In the genomic region with DNA sequence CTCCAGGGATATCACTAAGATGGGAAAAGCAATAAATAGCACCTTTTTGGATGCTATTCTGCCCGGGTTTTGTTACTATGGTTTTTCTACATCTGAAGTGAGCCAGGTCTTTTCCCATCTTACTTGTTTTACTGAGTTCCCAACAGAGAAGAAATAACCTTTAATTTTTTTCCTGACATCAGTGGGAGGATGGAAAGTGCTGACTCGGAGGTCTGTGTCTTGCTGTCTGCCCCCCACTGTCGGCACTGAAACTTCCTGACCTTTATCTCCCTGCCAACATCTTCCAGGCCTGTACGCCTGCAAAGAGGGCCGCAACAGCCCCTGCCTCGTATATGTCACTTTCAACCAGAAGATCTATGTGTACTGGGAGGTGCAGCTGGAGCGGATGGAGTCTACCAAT, we compare ENCODE assay signal across 40 cellular contexts. TPM values are rescaled to one million over a fixed set of nuclear protein-coding genes. Genes with fewer than 3 reads are reported as not detected.
"Had no signal": no experiment of that assay in that cellular context is flagged by ENCODE, and none has a peak within 500 bp of the region (broad histone marks: within the 10 kb centered on the region; RNA-seq: fewer than 3 reads in every experiment).

No MANE protein-coding gene starts in this region.

- DNase-seq: activated CD4-positive, alpha-beta memory T cell treated with anti-CD3 and anti-CD28 coated beads for 36 hours; activated CD4-positive, alpha-beta T cell treated with anti-CD3 and anti-CD28 coated beads for 36 hours; activated CD4-positive, alpha-beta T cell treated with anti-CD3 and anti-CD28 coated beads, Interleukin-2, amount 10 ng/mL, durations not matched to agents 24 days and 14 days; activated CD4-positive, CD25-positive, alpha-beta regulatory T cell; activated CD4-positive, CD25-positive, alpha-beta regulatory T cell treated with anti-CD3 and anti-CD28 coated beads, Interleukin-2, amount 50 U/mL, for 72 hours; activated CD8-positive, alpha-beta memory T cell treated with anti-CD3 and anti-CD28 coated beads, Interleukin-2, amount 10 ng/mL, durations not matched to agents 7 days and 5 days; activated CD8-positive, alpha-beta memory T cell treated with anti-CD3 and anti-CD28 coated beads, Interleukin-2, amount 50 U/mL, for 4 hours; activated CD8-positive, alpha-beta T cell treated with anti-CD3 and anti-CD28 coated beads, Interleukin-2, amount 10 ng/mL, durations not matched to agents 7 days and 5 days; activated effector memory CD4-positive, alpha-beta T cell treated with anti-CD3 and anti-CD28 coated beads, Interleukin-2, amount 50 U/mL, for 16 hours; activated naive CD4-positive, alpha-beta T cell treated with anti-CD3 and anti-CD28 coated beads for 36 hours; activated naive CD8-positive, alpha-beta T cell treated with anti-CD3 and anti-CD28 coated beads for 36 hours; activated naive CD8-positive, alpha-beta T cell treated with anti-CD3 and anti-CD28 coated beads, Interleukin-2, amount 50 U/mL, for 24 hours; activated T-cell treated with anti-CD3 and anti-CD28 coated beads, Interleukin-2, amount 50 U/mL, for 1 hour; activated T-cell treated with anti-CD3 and anti-CD28 coated beads, Interleukin-2, amount 50 U/mL, for 48 hours; adrenal gland; amygdala; aorta; body of pancreas; caudate nucleus; cortex of kidney; dermis blood vessel endothelial cell; effector CD4-positive, alpha-beta T cell; esophagus squamous epithelium; foreskin melanocyte; T-helper 1 cell; T-helper 17 cell had no signal

- H3K4me3 ChIP-seq: adrenal gland, body of pancreas, esophagus squamous epithelium, gastroesophageal sphincter had no signal

- FAIRE-seq: colon, endometrium, endothelial cell of umbilical vein had no signal

- H3K4me1 ChIP-seq: adrenal gland, body of pancreas, esophagus squamous epithelium, gastroesophageal sphincter had no signal

- H3K9me3 Mint-ChIP-seq: activated CD4-positive, alpha-beta memory T cell treated with anti-CD3 and anti-CD28 coated beads for 36 hours; activated CD4-positive, alpha-beta T cell treated with anti-CD3 and anti-CD28 coated beads, Interleukin-2, amount 10 ng/mL, durations not matched to agents 24 days and 14 days; activated naive CD4-positive, alpha-beta T cell treated with anti-CD3 and anti-CD28 coated beads for 36 hours; activated naive CD4-positive, alpha-beta T cell treated with anti-CD3 and anti-CD28 coated beads, Interleukin-2, amount 50 U/mL, for 24 hours; activated naive CD8-positive, alpha-beta T cell treated with anti-CD3 and anti-CD28 coated beads for 36 hours; activated naive CD8-positive, alpha-beta T cell treated with anti-CD3 and anti-CD28 coated beads, Interleukin-2, amount 50 U/mL, for 24 hours; activated T-helper 1 cell treated with anti-CD3 and anti-CD28 coated beads, Interleukin-12 subunit alpha, Interleukin-12 subunit beta, Interleukin-2, Interleukin-4 antibody, amounts not matched to agents 30 ng/mL and 10 ng/mL and 1 ng/mL, durations not matched to agents 14 hours and 24 hours and 36 hours; activated T-helper 2 cell treated with anti-CD3 and anti-CD28 coated beads, Interferon-gamma antibody, Interleukin-2, Interleukin-4, amounts not matched to agents 10 μg/mL and 5 μg/mL and 100 μg/mL, durations not matched to agents 14 hours and 24 hours and 36 hours had no signal

- H3K4me3 Mint-ChIP-seq: activated CD4-positive, alpha-beta memory T cell treated with anti-CD3 and anti-CD28 coated beads for 36 hours; activated CD4-positive, alpha-beta T cell treated with anti-CD3 and anti-CD28 coated beads for 36 hours; activated CD4-positive, alpha-beta T cell treated with anti-CD3 and anti-CD28 coated beads, Interleukin-2, amount 10 ng/mL, durations not matched to agents 24 days and 14 days; activated CD8-positive, alpha-beta memory T cell treated with anti-CD3 and anti-CD28 coated beads, Interleukin-2, amount 10 ng/mL, durations not matched to agents 7 days and 5 days; activated CD8-positive, alpha-beta T cell treated with anti-CD3 and anti-CD28 coated beads, Interleukin-2, amount 10 ng/mL, durations not matched to agents 7 days and 5 days; activated naive CD4-positive, alpha-beta T cell treated with anti-CD3 and anti-CD28 coated beads for 36 hours; activated naive CD4-positive, alpha-beta T cell treated with anti-CD3 and anti-CD28 coated beads, Interleukin-2, amount 50 U/mL, for 24 hours; activated naive CD8-positive, alpha-beta T cell treated with anti-CD3 and anti-CD28 coated beads for 36 hours; activated naive CD8-positive, alpha-beta T cell treated with anti-CD3 and anti-CD28 coated beads, Interleukin-2, amount 50 U/mL, for 24 hours; activated T-helper 1 cell treated with anti-CD3 and anti-CD28 coated beads, Interleukin-12 subunit alpha, Interleukin-12 subunit beta, Interleukin-2, Interleukin-4 antibody, amounts not matched to agents 30 ng/mL and 10 ng/mL and 1 ng/mL, durations not matched to agents 14 hours and 24 hours and 36 hours; T-helper 17 cell had no signal

- H3K27me3 ChIP-seq: adrenal gland, body of pancreas, esophagus squamous epithelium, gastroesophageal sphincter had no signal

- H3K27ac ChIP-seq: adrenal gland, body of pancreas, epithelial cell of prostate, esophagus squamous epithelium, gastroesophageal sphincter had no signal

- H3K9me3 ChIP-seq: adrenal gland, body of pancreas, esophagus squamous epithelium, gastroesophageal sphincter had no signal

- H3K27me3 Mint-ChIP-seq: activated CD4-positive, alpha-beta memory T cell treated with anti-CD3 and anti-CD28 coated beads for 36 hours; activated CD4-positive, alpha-beta T cell treated with anti-CD3 and anti-CD28 coated beads for 36 hours; activated CD4-positive, alpha-beta T cell treated with anti-CD3 and anti-CD28 coated beads, Interleukin-2, amount 10 ng/mL, durations not matched to agents 24 days and 14 days; activated CD8-positive, alpha-beta memory T cell treated with anti-CD3 and anti-CD28 coated beads, Interleukin-2, amount 10 ng/mL, durations not matched to agents 7 days and 5 days; activated naive CD4-positive, alpha-beta T cell treated with anti-CD3 and anti-CD28 coated beads, Interleukin-2, amount 50 U/mL, for 24 hours; activated naive CD8-positive, alpha-beta T cell treated with anti-CD3 and anti-CD28 coated beads for 36 hours; activated naive CD8-positive, alpha-beta T cell treated with anti-CD3 and anti-CD28 coated beads, Interleukin-2, amount 50 U/mL, for 24 hours; T-helper 17 cell had no signal

- H3K27ac Mint-ChIP-seq: activated CD4-positive, alpha-beta memory T cell treated with anti-CD3 and anti-CD28 coated beads for 36 hours; activated CD4-positive, alpha-beta T cell treated with anti-CD3 and anti-CD28 coated beads for 36 hours; activated CD4-positive, alpha-beta T cell treated with anti-CD3 and anti-CD28 coated beads, Interleukin-2, amount 10 ng/mL, durations not matched to agents 24 days and 14 days; activated CD8-positive, alpha-beta memory T cell treated with anti-CD3 and anti-CD28 coated beads, Interleukin-2, amount 10 ng/mL, durations not matched to agents 7 days and 5 days; activated naive CD4-positive, alpha-beta T cell treated with anti-CD3 and anti-CD28 coated beads for 36 hours; activated naive CD8-positive, alpha-beta T cell treated with anti-CD3 and anti-CD28 coated beads for 36 hours; activated naive CD8-positive, alpha-beta T cell treated with anti-CD3 and anti-CD28 coated beads, Interleukin-2, amount 50 U/mL, for 24 hours; activated T-helper 1 cell treated with anti-CD3 and anti-CD28 coated beads, Interleukin-12 subunit alpha, Interleukin-12 subunit beta, Interleukin-2, Interleukin-4 antibody, amounts not matched to agents 30 ng/mL and 10 ng/mL and 1 ng/mL, durations not matched to agents 14 hours and 24 hours and 36 hours; activated T-helper 2 cell treated with anti-CD3 and anti-CD28 coated beads, Interferon-gamma antibody, Interleukin-2, Interleukin-4, amounts not matched to agents 10 μg/mL and 5 μg/mL and 100 μg/mL, durations not matched to agents 14 hours and 24 hours and 36 hours; T-helper 17 cell had no signal

- ATAC-seq: activated CD4-positive, alpha-beta T cell treated with anti-CD3 and anti-CD28 coated beads for 36 hours; activated CD8-positive, alpha-beta memory T cell treated with anti-CD3 and anti-CD28 coated beads, Interleukin-2, amount 10 ng/mL, durations not matched to agents 7 days and 5 days; activated CD8-positive, alpha-beta T cell treated with anti-CD3 and anti-CD28 coated beads, Interleukin-2, amount 10 ng/mL, durations not matched to agents 7 days and 5 days; activated naive CD8-positive, alpha-beta T cell treated with anti-CD3 and anti-CD28 coated beads, Interleukin-2, amount 50 U/mL, for 24 hours; body of pancreas; gastroesophageal sphincter; T-helper 17 cell had no signal

- H3K4me1 Mint-ChIP-seq: activated CD4-positive, alpha-beta T cell treated with anti-CD3 and anti-CD28 coated beads for 36 hours; activated CD4-positive, alpha-beta T cell treated with anti-CD3 and anti-CD28 coated beads, Interleukin-2, amount 10 ng/mL, durations not matched to agents 24 days and 14 days; activated CD8-positive, alpha-beta memory T cell treated with anti-CD3 and anti-CD28 coated beads, Interleukin-2, amount 10 ng/mL, durations not matched to agents 7 days and 5 days; activated naive CD4-positive, alpha-beta T cell treated with anti-CD3 and anti-CD28 coated beads, Interleukin-2, amount 50 U/mL, for 24 hours had no signal

RNA-seq across cellular contexts. Expression of gene NRIP2, which starts 11.4 kb away (rescaled TPM):
- total RNA-seq: activated CD4-positive, alpha-beta memory T cell treated with anti-CD3 and anti-CD28 coated beads for 36 hours; activated CD4-positive, alpha-beta T cell treated with anti-CD3 and anti-CD28 coated beads for 36 hours; activated CD4-positive, alpha-beta T cell treated with anti-CD3 and anti-CD28 coated beads, Interleukin-2, amount 10 ng/mL, durations not matched to agents 24 days and 14 days; activated CD8-positive, alpha-beta memory T cell treated with anti-CD3 and anti-CD28 coated beads for 36 hours; activated CD8-positive, alpha-beta memory T cell treated with anti-CD3 and anti-CD28 coated beads, Interleukin-2, amount 10 ng/mL, durations not matched to agents 7 days and 5 days; activated CD8-positive, alpha-beta T cell treated with anti-CD3 and anti-CD28 coated beads, Interleukin-2, amount 10 ng/mL, durations not matched to agents 7 days and 5 days; activated naive CD4-positive, alpha-beta T cell treated with anti-CD3 and anti-CD28 coated beads for 36 hours; activated naive CD8-positive, alpha-beta T cell treated with anti-CD3 and anti-CD28 coated beads for 36 hours; activated T-helper 1 cell treated with anti-CD3 and anti-CD28 coated beads, Interleukin-12 subunit alpha, Interleukin-12 subunit beta, Interleukin-2, Interleukin-4 antibody, amounts not matched to agents 30 ng/mL and 10 ng/mL and 1 ng/mL, durations not matched to agents 14 hours and 24 hours and 36 hours; activated T-helper 2 cell treated with anti-CD3 and anti-CD28 coated beads, Interferon-gamma antibody, Interleukin-2, Interleukin-4, amounts not matched to agents 10 μg/mL and 5 μg/mL and 100 μg/mL, durations not matched to agents 14 hours and 24 hours and 36 hours; dermis blood vessel endothelial cell; endothelial cell of umbilical vein; glomerular endothelial cell; T-helper 17 cell had no signal
- polyA plus RNA-seq: endothelial cell of umbilical vein had no signal

RNA-seq across cellular contexts. Expression of gene TEX52, which starts 33.4 kb away (rescaled TPM):
- total RNA-seq: activated CD4-positive, alpha-beta T cell treated with anti-CD3 and anti-CD28 coated beads, Interleukin-2, amount 10 ng/mL, durations not matched to agents 24 days and 14 days; activated CD8-positive, alpha-beta memory T cell treated with anti-CD3 and anti-CD28 coated beads for 36 hours; activated naive CD4-positive, alpha-beta T cell treated with anti-CD3 and anti-CD28 coated beads for 36 hours; activated naive CD8-positive, alpha-beta T cell treated with anti-CD3 and anti-CD28 coated beads for 36 hours; activated T-helper 1 cell treated with anti-CD3 and anti-CD28 coated beads, Interleukin-12 subunit alpha, Interleukin-12 subunit beta, Interleukin-2, Interleukin-4 antibody, amounts not matched to agents 30 ng/mL and 10 ng/mL and 1 ng/mL, durations not matched to agents 14 hours and 24 hours and 36 hours; activated T-helper 2 cell treated with anti-CD3 and anti-CD28 coated beads, Interferon-gamma antibody, Interleukin-2, Interleukin-4, amounts not matched to agents 10 μg/mL and 5 μg/mL and 100 μg/mL, durations not matched to agents 14 hours and 24 hours and 36 hours; adrenal gland; aorta; body of pancreas; chondrocyte; dermis blood vessel endothelial cell; endothelial cell of umbilical vein; esophagus squamous epithelium; fibroblast of lung; fibroblast of villous mesenchyme; gastroesophageal sphincter; glomerular endothelial cell; T-helper 17 cell had no signal
- polyA plus RNA-seq: adrenal gland, aorta, endothelial cell of umbilical vein, esophagus, fibroblast of lung had no signal
